8 cellular contexts compared by ENCODE assay signal in genomic region chr9:89555426-89556375, GRCh38.
DNase-seq lines count a peak whose midpoint lies in the region; ATAC-seq lines count a peak whose summit lies in the region.

No MANE protein-coding gene starts in this region.

- ATAC-seq in GM21619 (IDR thresholded peaks at IDR 0.05; ENCODE audit: unreplicated experiment): peak; percentile 66

- DNase-seq in GF-D8 (lab: John Stamatoyannopoulos, UW): peak; percentile 75
- peak; percentile 83 for DNase-seq in NCI-H82 (lab: John Stamatoyannopoulos, UW)
- peak; percentile 20 for DNase-seq in iris pigment epithelial cell (ENCODE audit: low read depth)
- no peak for DNase-seq in NCI-H2081 treated with DMSO at 0.1 percent for 48 hours (lab: John Stamatoyannopoulos, UW)
- DNase-seq in activated effector memory CD4-positive, alpha-beta T cell treated with anti-CD3 and anti-CD28 coated beads, Interleukin-2, amount 50 U/mL, for 16 hours: no peak
- DNase-seq in HuH-7 (ENCODE audit: low spot score): no peak
- DNase-seq in stimulated activated CD8-positive, alpha-beta memory T cell treated with anti-CD3 and anti-CD28 coated beads, Interleukin-4, amount 100 ng/mL, for 48 hours: no peak

Comparison
In these comparisons a context has a peak if more than half of its experiments do, and no peak if none do; other contexts are left out.
1. DNase-seq: peak in GF-D8 (single experiment), NCI-H82 (single experiment) and iris pigment epithelial cell (single experiment); none in NCI-H2081 treated with DMSO at 0.1 percent for 48 hours (single experiment), activated effector memory CD4-positive, alpha-beta T cell treated with anti-CD3 and anti-CD28 coated beads, Interleukin-2, amount 50 U/mL, for 16 hours (single experiment), HuH-7 (single experiment) and stimulated activated CD8-positive, alpha-beta memory T cell treated with anti-CD3 and anti-CD28 coated beads, Interleukin-4, amount 100 ng/mL, for 48 hours (single experiment).